Comparison of ENCODE assay signal across 9 cellular contexts in genomic region chr11:47179655-47179991, GRCh38. TPM values are rescaled to one million over a fixed set of nuclear protein-coding genes. Genes with fewer than 3 reads are reported as not detected.
DNase-seq lines count a peak whose midpoint lies in the region; ATAC-seq and TF ChIP-seq lines count a peak whose summit lies in the region.
"Had no signal": no experiment of that assay in that cellular context is flagged by ENCODE, and none has a peak within 500 bp of the region (broad histone marks: within the 10 kb centered on the region; RNA-seq: fewer than 3 reads in every experiment).

No MANE protein-coding gene starts in this region.

- in situ Hi-C loops in IMR-90 (cut with MboI; ENCODE audit: low sequenced_read_pairs): loop anchor here (5.0 kb wide), 1 partner anchor 83 kb away; no protein-coding TSS in a partner anchor

- TF ChIP-seq CTCF in IMR-90 (conservative IDR thresholded peaks at IDR 0.05; ENCODE audit: low read depth, low read length): peak; percentile 56
- peak; percentile 81 for TF ChIP-seq CTCF in endodermal cell (conservative IDR thresholded peaks at IDR 0.05)
- TF ChIP-seq CTCF in retinal pigment epithelial cell (conservative IDR thresholded peaks at IDR 0.05; ENCODE audit: low read depth, low read length): peak; percentile 75

- POLR2A ChIA-PET in IMR-90 (lab: Charles Lee; ENCODE audit: unreplicated experiment) (no interaction called here), T-cell (lab: Charles Lee) (interaction anchor here in 1 of 2 donors (0.6 kb wide), 1 partner anchor 115 kb away, joined by 5 read pairs; no protein-coding TSS in a partner anchor)

- H2AK9ac ChIP-seq in IMR-90 (replicated peaks; ENCODE audit: low read depth, low read length, poor library complexity): no peak overlapping the region

- H3K14ac ChIP-seq in IMR-90 (replicated peaks; ENCODE audit: low read depth, low read length): no peak overlapping the region

- H4K91ac ChIP-seq in IMR-90 (ENCODE audit: insufficient read depth, low read depth, low read length): no peak overlapping the region

- no peak overlapping the region for H3K27ac ChIP-seq in IMR-90 (ENCODE audit: insufficient read depth, low read length)
- no peak overlapping the region for H3K27ac ChIP-seq in endodermal cell (ENCODE audit: low read depth, low read length)

- H3K9ac ChIP-seq in IMR-90 (ENCODE audit: low read depth, low read length) (no peak overlapping the region), endodermal cell (ENCODE audit: extremely low read depth, low read length, poor library complexity, severe bottlenecking) (no peak overlapping the region)

- H3K4ac ChIP-seq in IMR-90 (ENCODE audit: low read depth, low read length): no peak overlapping the region

- H3K36me3 Mint-ChIP-seq in T-cell (no peaks in the 10 kb centered on the region), endodermal cell (ENCODE audit: low read depth) (peaks cover 17% of the 10 kb centered on the region)
- H3K36me3 Mint-ChIP-seq: activated naive CD4-positive, alpha-beta T cell treated with anti-CD3 and anti-CD28 coated beads, Interleukin-2, amount 50 U/mL, for 24 hours had no signal

- H2AFZ ChIP-seq in IMR-90 (replicated peaks; ENCODE audit: low read length, poor library complexity): no peak overlapping the region

- no peak overlapping the region for H2BK15ac ChIP-seq in IMR-90 (ENCODE audit: low read depth, low read length)

- H3K27ac Mint-ChIP-seq in T-cell: peak overlapping the region; percentile 39 to 67
- H3K27ac Mint-ChIP-seq in endodermal cell: peak overlapping the region; percentile 69

- no peak overlapping the region for H2BK20ac ChIP-seq in IMR-90 (ENCODE audit: low read depth, low read length)

- H3K9me1 ChIP-seq in IMR-90 (ENCODE audit: insufficient read depth, low read length): 0 out of 2 replicates have a peak, but pooled peaks cover 3% of the 10 kb centered on the region

- H3K4me1 ChIP-seq in IMR-90 (ENCODE audit: control insufficient read depth, insufficient read depth, low read length) (peaks cover 11% of the 10 kb centered on the region), endodermal cell (ENCODE audit: control insufficient read depth, insufficient read depth, low read length) (peaks cover 4% of the 10 kb centered on the region)

- WGBS in IMR-90 (ENCODE audit: extremely low coverage in 2 of 2, insufficient read length in 1 of 2), 2 experiments: no CpG with 5 or more reads among the region's 1 CpG
- WGBS in endodermal cell (ENCODE audit: insufficient coverage in 1 of 2, insufficient read length in 1 of 2), 2 experiments: 90 to 100% methylated on average over 1 of the region's 1 CpG

- H2AK5ac ChIP-seq in IMR-90 (ENCODE audit: low read depth, low read length): no peak overlapping the region

- no peak overlapping the region for H4K8ac ChIP-seq in IMR-90 (ENCODE audit: low read depth in 2 of 2, low read length in 2 of 2)

- no peak overlapping the region for H3K4me3 ChIP-seq in IMR-90 (ENCODE audit: insufficient read depth, low read depth, low read length)
- H3K4me3 ChIP-seq in endodermal cell (ENCODE audit: low read length): no peak overlapping the region
- H3K4me3 ChIP-seq in retinal pigment epithelial cell (ENCODE audit: low read length): no peak overlapping the region

- no peak for TF ChIP-seq POLR2A in IMR-90 (IDR thresholded peaks at IDR 0.05; ENCODE audit: low read depth, low read length)

- CTCF ChIA-PET in IMR-90 (lab: Yijun Ruan, JAX) (interaction anchor here (1.0 kb wide), 1 partner anchor 79 kb away, joined by 4 read pairs; no protein-coding TSS in a partner anchor), T-cell (lab: Charles Lee) (no interaction called here)

- no peak overlapping the region for H2BK120ac ChIP-seq in IMR-90 (ENCODE audit: low read depth, low read length)

- H3K18ac ChIP-seq in IMR-90 (ENCODE audit: low read depth, low read length): no peak overlapping the region

- no peaks in the 10 kb centered on the region for H3K9me3 Mint-ChIP-seq in T-cell
- no peaks in the 10 kb centered on the region for H3K9me3 Mint-ChIP-seq in endodermal cell
- H3K9me3 Mint-ChIP-seq: activated naive CD4-positive, alpha-beta T cell treated with anti-CD3 and anti-CD28 coated beads, Interleukin-2, amount 50 U/mL, for 24 hours had no signal

- ATAC-seq in IMR-90 (ENCODE audit: low read depth) (no peak), T-cell (replicated peaks in 1 of 4) (no peak), HG03108 (IDR thresholded peaks at IDR 0.05; ENCODE audit: unreplicated experiment) (no peak), Right ventricle myocardium superior (ENCODE audit: poor library complexity) (no peak)

- peaks cover 5 to 19% of the 10 kb centered on the region in 2 donors for H3K27me3 Mint-ChIP-seq in T-cell
- H3K27me3 Mint-ChIP-seq in endodermal cell (ENCODE audit: insufficient read depth): no peaks in the 10 kb centered on the region

- peak; percentile 61 for TF ChIP-seq RAD21 in IMR-90 (IDR thresholded peaks at IDR 0.05; ENCODE audit: low read length)

- H4K5ac ChIP-seq in IMR-90 (ENCODE audit: low read depth, low read length): no peak overlapping the region

- H2BK5ac ChIP-seq in IMR-90 (ENCODE audit: low read depth, low read length, poor library complexity, severe bottlenecking): no peak overlapping the region

- no peak overlapping the region for H3K23ac ChIP-seq in IMR-90 (ENCODE audit: low read depth, low read length)

- H3K56ac ChIP-seq in IMR-90 (ENCODE audit: extremely low read depth, insufficient read depth, low read length): no peak overlapping the region

- H4K20me1 ChIP-seq in IMR-90 (ENCODE audit: insufficient read depth, low read length): 0 out of 2 replicates have a peak, but pooled peaks cover 10% of the 10 kb centered on the region

- peaks cover 25 to 34% (median 28%) of the 10 kb centered on the region in 3 donors for H3K4me1 Mint-ChIP-seq in T-cell
- H3K4me1 Mint-ChIP-seq in endodermal cell: peaks cover 8% of the 10 kb centered on the region

- H3K36me3 ChIP-seq in IMR-90 (ENCODE audit: control insufficient read depth, insufficient read depth, low read length) (peaks cover 28% of the 10 kb centered on the region), endodermal cell (ENCODE audit: control insufficient read depth, insufficient read depth, low read length) (peaks cover 26% of the 10 kb centered on the region)

- no TSS peak for BruUV-seq in IMR-90 (replicated peaks; lab: Mats Ljungman, UMichigan)

- intact Hi-C loops in IMR-90 (cut with micrococcal nuclease) (no loop called here), Right ventricle myocardium superior (cut with DNase I) (loop anchor here (5.0 kb wide), 1 partner anchor 178 kb away; no protein-coding TSS in a partner anchor)

- H3K27me3 ChIP-seq in IMR-90 (ENCODE audit: control insufficient read depth, insufficient read depth, low read length): no peaks in the 10 kb centered on the region
- H3K27me3 ChIP-seq in endodermal cell (ENCODE audit: control insufficient read depth, insufficient read depth, low read length, poor library complexity, severe bottlenecking): no peaks in the 10 kb centered on the region

- H3K79me1 ChIP-seq in IMR-90 (ENCODE audit: low read depth in 1 of 2, low read length in 2 of 2): peaks cover 3 to 41% of the 10 kb centered on the region in 2 experiments; a peak in 3 of 4 replicates

- no peak overlapping the region for H3K4me3 Mint-ChIP-seq in T-cell
- no peak overlapping the region for H3K4me3 Mint-ChIP-seq in endodermal cell
- H3K4me3 Mint-ChIP-seq: activated naive CD4-positive, alpha-beta T cell treated with anti-CD3 and anti-CD28 coated beads, Interleukin-2, amount 50 U/mL, for 24 hours had no signal

- dilution Hi-C loops in IMR-90 (cut with HindIII; ENCODE audit: low sequenced_read_pairs, unreplicated experiment): no loop called here

- no peak overlapping the region for H3K4me2 ChIP-seq in IMR-90 (ENCODE audit: low read depth, low read length)

- H3K9me3 ChIP-seq in IMR-90 (ENCODE audit: control insufficient read depth, insufficient read depth, low read length): no peaks in the 10 kb centered on the region
- no peaks in the 10 kb centered on the region for H3K9me3 ChIP-seq in endodermal cell (ENCODE audit: control insufficient read depth, low read length)

- DNase-seq in SIG-M5 treated with dmso at 0.1 percent for 504 hours (lab: John Stamatoyannopoulos, UW; ENCODE audit: unreplicated experiment) (peak; percentile 52), SIG-M5 (lab: John Stamatoyannopoulos, UW) (no peak), IMR-90 (peak; percentile 35), T-cell (peak in 13 of 34 experiments; percentile 12 to 45 (median 31)), endodermal cell (peak; percentile 86), retinal pigment epithelial cell (ENCODE audit: low read depth) (no peak), Right ventricle myocardium superior (no peak)

TF ChIP-seq in IMR-90, 13 proteins besides CTCF, POLR2A, EP300 and RAD21:
- TF ChIP-seq MAFK (IDR thresholded peaks at IDR 0.05; ENCODE audit: low read depth, low read length): no peak
- peak; percentile 23; the same call in 1 of the 2 replicates for TF ChIP-seq SMC3 (IDR thresholded peaks at IDR 0.05; ENCODE audit: low read depth, low read length)
- no peak for TF ChIP-seq FOS (IDR thresholded peaks at IDR 0.05; ENCODE audit: low read depth, low read length)

RNA-seq across cellular contexts. Expression of gene ARFGAP2, which starts 2.9 kb away (rescaled TPM):
- total RNA-seq in IMR-90 (2012; rRNA removed) (87.8 and 114 TPM in 2 replicates), T-cell (100 to 1,000 TPM; 145 to 188 (median 160) TPM), endodermal cell (10 to 100 TPM; 84.6 to 86.0 TPM), Right ventricle myocardium superior (46.1 TPM)
- polyA plus RNA-seq in IMR-90 (2012; rRNA removed): 35.1 and 54.7 TPM in 2 replicates
- polyA plus RNA-seq in IMR-90 (2012; cell fraction: cytosol; rRNA removed): 39.1 and 42.9 TPM in 2 replicates
- polyA plus RNA-seq in IMR-90 (2012; cell fraction: nucleus; rRNA removed; ENCODE audit: low replicate concordance): 145 and 146 TPM in 2 replicates
- polyA plus RNA-seq in endodermal cell (2013, experiment 1 of 2): 55.0 TPM
- 48.1 TPM for polyA plus RNA-seq in endodermal cell (2013, experiment 2 of 2)

RNA-seq across cellular contexts. Expression of gene PACSIN3, which starts 6.6 kb away (rescaled TPM):
- 18.9 and 19.2 TPM in 2 replicates for total RNA-seq in IMR-90 (2012; rRNA removed)
- 21.1 and 24.5 TPM in 2 replicates for polyA plus RNA-seq in IMR-90 (2012; rRNA removed)
- polyA plus RNA-seq in IMR-90 (2012; cell fraction: cytosol; rRNA removed): 30.8 and 31.9 TPM in 2 replicates
- polyA plus RNA-seq in IMR-90 (2012; cell fraction: nucleus; rRNA removed; ENCODE audit: low replicate concordance): 22.7 and 43.7 TPM in 2 replicates
- 1 to 10 TPM in 3 of 5 donors, under 1 TPM in 1, not detected in 1; 0.49 to 1.9 (median 1.4) TPM for total RNA-seq in T-cell
- 10 to 100 TPM; 48.0 to 66.6 TPM for total RNA-seq in endodermal cell
- 22.9 TPM for polyA plus RNA-seq in endodermal cell (2013, experiment 1 of 2)
- polyA plus RNA-seq in endodermal cell (2013, experiment 2 of 2): 18.0 TPM
- total RNA-seq in Right ventricle myocardium superior: 175 TPM

RNA-seq across cellular contexts. Expression of gene DDB2, which starts 35.2 kb away (rescaled TPM):
- total RNA-seq in IMR-90 (2012; rRNA removed) (25.6 and 27.8 TPM in 2 replicates), T-cell (100 to 1,000 TPM in 3 of 5 donors, 10 to 100 TPM in 2; 55.0 to 136 (median 123) TPM), endodermal cell (10 to 100 TPM; 20.9 to 31.2 TPM), Right ventricle myocardium superior (9.3 TPM)
- polyA plus RNA-seq in IMR-90 (2012; rRNA removed): 33.5 and 33.6 TPM in 2 replicates
- 24.1 and 24.5 TPM in 2 replicates for polyA plus RNA-seq in IMR-90 (2012; cell fraction: cytosol; rRNA removed)
- polyA plus RNA-seq in IMR-90 (2012; cell fraction: nucleus; rRNA removed; ENCODE audit: low replicate concordance): 77.2 and 160 TPM in 2 replicates
- 72.6 TPM for polyA plus RNA-seq in endodermal cell (2013, experiment 1 of 2)
- polyA plus RNA-seq in endodermal cell (2013, experiment 2 of 2): 69.3 TPM

Comparison
In these comparisons a context has a peak if more than half of its experiments do, and no peak if none do; other contexts are left out.
1. DNase-seq: peak in SIG-M5 treated with dmso at 0.1 percent for 504 hours (single experiment), IMR-90 (single experiment) and endodermal cell (single experiment); none in SIG-M5 (single experiment), retinal pigment epithelial cell (single experiment) and Right ventricle myocardium superior (single experiment).
2. Peak in every context shown above with its lines, with median percentiles within 50 percentile points of each other: CTCF ChIP-seq.